ENCODE assay signal across 9 cellular contexts in the genomic region with DNA sequence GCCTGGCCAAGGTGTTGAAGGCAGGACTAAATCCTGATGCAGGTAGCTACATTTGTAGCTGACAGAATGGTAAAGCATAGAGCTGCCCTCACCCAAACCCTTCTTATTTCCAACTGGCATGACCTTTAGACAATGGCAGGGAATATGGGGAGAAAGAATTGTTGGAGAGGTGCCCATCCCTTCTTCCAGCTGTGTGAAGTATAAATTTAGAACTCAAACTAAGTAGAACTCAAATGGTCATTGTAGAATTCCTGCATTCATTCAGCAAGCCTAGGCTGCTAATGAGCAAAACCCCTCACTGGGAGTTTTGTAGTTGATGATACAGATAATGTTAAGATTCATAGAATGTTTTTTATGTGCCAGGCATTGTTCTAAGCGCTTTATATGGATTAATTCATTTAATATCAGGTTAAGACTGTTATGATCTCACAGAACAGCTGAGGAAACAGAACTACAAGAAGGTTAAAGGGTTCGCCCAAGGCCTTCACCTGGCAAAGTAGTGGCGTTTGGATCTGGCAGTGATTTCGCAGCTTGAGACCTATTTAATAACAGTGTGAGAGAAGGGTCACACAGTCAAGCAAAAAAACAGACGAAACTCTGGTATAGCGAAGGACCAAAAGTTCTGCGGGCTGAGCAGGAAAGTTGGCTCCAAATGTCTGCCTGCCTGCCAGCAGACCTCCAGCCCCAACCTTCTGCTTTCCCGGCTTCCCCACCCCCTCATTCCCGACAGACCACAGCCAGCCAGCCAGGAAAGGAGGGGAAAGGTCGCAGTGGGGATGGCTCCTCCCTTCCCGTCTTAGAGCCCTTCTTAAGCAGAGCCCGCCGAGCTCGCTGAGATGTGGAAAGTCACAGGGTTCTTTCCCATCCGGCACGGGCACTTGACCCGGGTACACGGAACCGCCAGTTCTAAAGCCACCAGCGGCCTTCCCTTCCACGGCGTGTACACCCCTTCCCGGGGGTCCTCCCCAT. TPM values are rescaled to one million over a fixed set of nuclear protein-coding genes. Genes with fewer than 3 reads are reported as not detected.
A peak's percentile ranks its signal among the peaks of the same experiment; 100 is the strongest.
DNase-seq lines count a peak whose midpoint lies in the region; ATAC-seq and TF ChIP-seq lines count a peak whose summit lies in the region.
"Had no signal": no experiment of that assay in that cellular context is flagged by ENCODE, and none has a peak within 500 bp of the region (broad histone marks: within the 10 kb centered on the region; RNA-seq: fewer than 3 reads in every experiment).

No MANE protein-coding gene starts in this region.

- H3K4me3 ChIP-seq in Caco-2 (ENCODE audit: low read depth, low read length) (no peak overlapping the region), heart right ventricle (peak overlapping the region in 8 of 10 donors; percentile 4 to 97 (median 78)), ovary (peak overlapping the region; percentile 25)

- intact Hi-C loops in Caco-2 (cut with micrococcal nuclease; ENCODE audit: unreplicated experiment) (loop anchor here (1.0 kb wide), 2 partner anchors 10 to 19 kb away; no protein-coding TSS in a partner anchor), heart right ventricle (cut with DNase I) (no loop called here), ovary (cut with DNase I) (loop anchor here in 1 of 4 donors (10.0 kb wide), 1 partner anchor 49 kb away; a partner anchor contains a TSS)

- 10 to 12% methylated on average over 22 to 23 of the region's 23 CpGs for WGBS in heart right ventricle, 2 donors
- WGBS in ovary, 3 donors, result 6 to 12% (median 8%) methylated on average over 23 of the region's 23 CpGs

- peak overlapping the region; percentile 22 for H3K4me3 Mint-ChIP-seq in Caco-2 (ENCODE audit: unreplicated experiment)
- H3K4me3 Mint-ChIP-seq in activated CD4-positive, alpha-beta memory T cell treated with anti-CD3 and anti-CD28 coated beads, Interleukin-2, amount 10 ng/mL, durations not matched to agents 7 days and 5 days, result peak overlapping the region; percentile 25

- H3K36me3 ChIP-seq in Caco-2 (ENCODE audit: control insufficient read depth, insufficient read depth, low read length), result peaks cover 5% of the 10 kb centered on the region
- peaks cover 0 to 17% (median 0%) of the 10 kb centered on the region in 9 donors for H3K36me3 ChIP-seq in heart right ventricle
- no peaks in the 10 kb centered on the region for H3K36me3 ChIP-seq in ovary

- H3K9me3 Mint-ChIP-seq in Caco-2 (ENCODE audit: unreplicated experiment), result no peaks in the 10 kb centered on the region
- H3K9me3 Mint-ChIP-seq in activated CD4-positive, alpha-beta memory T cell treated with anti-CD3 and anti-CD28 coated beads, Interleukin-2, amount 10 ng/mL, durations not matched to agents 7 days and 5 days, result no peaks in the 10 kb centered on the region

- POLR2A ChIA-PET in Caco-2 (lab: Charles Lee), result interaction anchor here (0.6 to 1.1 kb wide), 2 partner anchors 9 to 84 kb away, joined by 3 to 5 read pairs; no protein-coding TSS in a partner anchor
- POLR2A ChIA-PET in activated CD4-positive, alpha-beta memory T cell treated with anti-CD3 and anti-CD28 coated beads, Interleukin-2, amount 10 ng/mL, durations not matched to agents 7 days and 5 days (lab: Charles Lee), result interaction anchor here (1.2 to 1.6 kb wide), 2 partner anchors 23 to 26 kb away, joined by 3 to 5 read pairs; no protein-coding TSS in a partner anchor

- peak; percentile 97 for TF ChIP-seq EP300 in ovary (IDR thresholded peaks at IDR 0.05)

- peak overlapping the region; percentile 86 to 98 (median 94) for H3K27ac ChIP-seq in heart right ventricle
- peak overlapping the region; percentile 90 to 94 for H3K27ac ChIP-seq in ovary

- no TSS peak for BruUV-seq in Caco-2 (replicated peaks; lab: Mats Ljungman, UMichigan)

- TF ChIP-seq CTCF in Caco-2 (IDR thresholded peaks at IDR 0.05; ENCODE audit: insufficient read depth in 1 of 2, low read depth in 1 of 2, low read length in 1 of 2, severe bottlenecking in 1 of 2, unreplicated experiment in 1 of 2), result no peak
- no peak for TF ChIP-seq CTCF in heart right ventricle (IDR thresholded peaks at IDR 0.05)
- no peak for TF ChIP-seq CTCF in ovary (IDR thresholded peaks at IDR 0.05)

- peaks cover 23% of the 10 kb centered on the region for H3K4me1 Mint-ChIP-seq in Caco-2 (ENCODE audit: low read depth, unreplicated experiment)
- peaks cover 50% of the 10 kb centered on the region for H3K4me1 Mint-ChIP-seq in activated CD4-positive, alpha-beta memory T cell treated with anti-CD3 and anti-CD28 coated beads, Interleukin-2, amount 10 ng/mL, durations not matched to agents 7 days and 5 days

- H3K4me1 ChIP-seq in Caco-2, result peaks cover 33% of the 10 kb centered on the region
- peaks cover 9 to 57% (median 38%) of the 10 kb centered on the region in 9 donors for H3K4me1 ChIP-seq in heart right ventricle
- peaks cover 15% of the 10 kb centered on the region for H3K4me1 ChIP-seq in ovary (ENCODE audit: insufficient read depth)

- peak; percentile 83 to 92 (median 88) for ATAC-seq in heart right ventricle
- no peak for ATAC-seq in HG03135 (IDR thresholded peaks at IDR 0.05; ENCODE audit: unreplicated experiment)
- no peak for ATAC-seq in HG02759 (IDR thresholded peaks at IDR 0.05; ENCODE audit: unreplicated experiment)

- CTCF ChIA-PET in Caco-2 (lab: Charles Lee), result interaction anchor here (0.7 to 1.8 kb wide), 6 partner anchors 9 to 107 kb away, joined by 4 to 17 read pairs (median 8); no protein-coding TSS in a partner anchor
- CTCF ChIA-PET in activated CD4-positive, alpha-beta memory T cell treated with anti-CD3 and anti-CD28 coated beads, Interleukin-2, amount 10 ng/mL, durations not matched to agents 7 days and 5 days (lab: Charles Lee), result interaction anchor here (0.6 to 4.8 kb wide), 10 partner anchors 7 to 285 kb away, joined by 3 to 85 read pairs (median 4); a partner anchor contains a TSS

- TF ChIP-seq POLR2A in ovary (IDR thresholded peaks at IDR 0.05), result peak; percentile 55

- H3K27ac Mint-ChIP-seq in Caco-2 (ENCODE audit: unreplicated experiment), result no peak overlapping the region
- H3K27ac Mint-ChIP-seq in activated CD4-positive, alpha-beta memory T cell treated with anti-CD3 and anti-CD28 coated beads, Interleukin-2, amount 10 ng/mL, durations not matched to agents 7 days and 5 days, result no peak overlapping the region

- DNase-seq in Caco-2, result peak in 1 of 2 experiments; percentile 51
- no peak for DNase-seq in activated CD4-positive, alpha-beta memory T cell treated with anti-CD3 and anti-CD28 coated beads, Interleukin-2, amount 10 ng/mL, durations not matched to agents 7 days and 5 days
- peak; percentile 86 to 92 for DNase-seq in heart right ventricle
- peak; percentile 91 to 95 (median 94) for DNase-seq in ovary
- DNase-seq in central memory CD4-positive, alpha-beta T cell, result no peak
- no peak for DNase-seq in GM19240 (ENCODE audit: insufficient read length, low spot score)

- peaks cover 9% of the 10 kb centered on the region for H3K27me3 Mint-ChIP-seq in Caco-2 (ENCODE audit: insufficient read depth, unreplicated experiment)
- H3K27me3 Mint-ChIP-seq in activated CD4-positive, alpha-beta memory T cell treated with anti-CD3 and anti-CD28 coated beads, Interleukin-2, amount 10 ng/mL, durations not matched to agents 7 days and 5 days, result peaks cover 23% of the 10 kb centered on the region

- H3K9me3 ChIP-seq in Caco-2 (no peaks in the 10 kb centered on the region), heart right ventricle (no peaks in the 10 kb centered on the region), ovary (no peaks in the 10 kb centered on the region)
- H3K9me3 ChIP-seq: HAP-1 had no signal

- H3K27me3 ChIP-seq in Caco-2 (replicated peaks; ENCODE audit: control insufficient read depth, insufficient read depth, low read length) (no peaks in the 10 kb centered on the region), heart right ventricle (no peaks in the 10 kb centered on the region), ovary (no peaks in the 10 kb centered on the region)

- peaks cover 25% of the 10 kb centered on the region for H3K36me3 Mint-ChIP-seq in Caco-2 (ENCODE audit: insufficient read depth, unreplicated experiment)
- H3K36me3 Mint-ChIP-seq in activated CD4-positive, alpha-beta memory T cell treated with anti-CD3 and anti-CD28 coated beads, Interleukin-2, amount 10 ng/mL, durations not matched to agents 7 days and 5 days (ENCODE audit: low read depth), result peaks cover 19% of the 10 kb centered on the region

RNA-seq across cellular contexts. Expression of a gene that starts 1.6 kb away (rescaled TPM):
- total RNA-seq in Caco-2 (2022) (17.0 and 17.8 TPM in 2 replicates), heart right ventricle (10 to 100 TPM in 3 of 10 donors, 1 to 10 TPM in 7; 4.5 to 65.0 (median 6.7) TPM), ovary (10 to 100 TPM; 10.2 to 69.7 (median 32.9) TPM)
- 10 to 100 TPM; 51.8 to 53.4 TPM for total RNA-seq in activated CD4-positive, alpha-beta memory T cell treated with anti-CD3 and anti-CD28 coated beads, Interleukin-2, amount 10 ng/mL, durations not matched to agents 7 days and 5 days
- polyA plus RNA-seq in heart right ventricle (1 to 10 TPM; 5.6 to 8.3 TPM), ovary (10 to 100 TPM; 18.7 to 39.0 TPM)

RNA-seq across cellular contexts. Expression of a gene that starts 22.4 kb away (rescaled TPM):
- 37.2 and 39.0 TPM in 2 replicates for total RNA-seq in Caco-2 (2022)
- 10 to 100 TPM; 23.3 to 27.8 TPM for total RNA-seq in activated CD4-positive, alpha-beta memory T cell treated with anti-CD3 and anti-CD28 coated beads, Interleukin-2, amount 10 ng/mL, durations not matched to agents 7 days and 5 days
- total RNA-seq in heart right ventricle, result 10 to 100 TPM; 17.1 to 24.2 (median 19.4) TPM
- 10 to 100 TPM; 10.0 to 10.5 TPM for polyA plus RNA-seq in heart right ventricle
- 10 to 100 TPM; 11.3 to 31.3 (median 20.3) TPM for total RNA-seq in ovary
- 10 to 100 TPM in 1 of 2 donors, 1 to 10 TPM in 1; 9.5 to 23.4 TPM for polyA plus RNA-seq in ovary

RNA-seq across cellular contexts. Expression of a gene that starts 44.3 kb away (rescaled TPM):
- total RNA-seq in Caco-2 (2022) (39.9 and 43.5 TPM in 2 replicates), heart right ventricle (10 to 100 TPM in 9 of 10 donors, 1 to 10 TPM in 1; 9.3 to 32.8 (median 13.6) TPM), ovary (10 to 100 TPM; 10.3 to 66.9 (median 41.4) TPM)
- total RNA-seq in activated CD4-positive, alpha-beta memory T cell treated with anti-CD3 and anti-CD28 coated beads, Interleukin-2, amount 10 ng/mL, durations not matched to agents 7 days and 5 days, result 10 to 100 TPM; 64.7 to 67.4 TPM
- polyA plus RNA-seq in heart right ventricle (10 to 100 TPM; 22.7 to 23.0 TPM), ovary (10 to 100 TPM; 16.5 to 23.3 TPM)

Comparison
In these comparisons a context has a peak if more than half of its experiments do, and no peak if none do; other contexts are left out.
1. DNase-seq: peak in heart right ventricle (2 of 2) and ovary (5 of 5); none in activated CD4-positive, alpha-beta memory T cell treated with anti-CD3 and anti-CD28 coated beads, Interleukin-2, amount 10 ng/mL, durations not matched to agents 7 days and 5 days (single experiment), central memory CD4-positive, alpha-beta T cell (single experiment) and GM19240 (single experiment).
2. ATAC-seq: peak in heart right ventricle (8 of 8); none in HG03135 (single experiment) and HG02759 (single experiment).